ENCODE assay signal across 1 cellular context in the genomic region with DNA sequence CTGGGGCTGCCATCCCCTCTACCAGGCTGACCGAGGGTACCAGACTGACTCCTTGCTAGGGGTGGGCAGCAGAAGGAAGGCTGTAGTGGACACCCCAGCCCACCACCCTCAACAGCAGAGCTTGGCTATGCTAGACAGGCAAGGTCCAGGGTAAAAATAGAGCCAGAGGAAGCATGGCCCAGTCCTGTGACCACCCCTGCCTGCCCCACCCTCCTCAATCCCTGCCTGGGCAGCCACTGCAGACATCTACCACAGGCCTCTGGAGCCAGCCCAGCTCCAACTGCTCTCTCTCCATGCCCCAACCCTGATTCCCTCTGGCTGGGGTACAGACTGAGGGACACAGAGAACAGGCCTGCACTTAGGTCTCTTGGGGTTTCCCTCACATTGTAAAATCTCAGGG.
A peak's percentile ranks its signal among the peaks of the same experiment; 100 is the strongest.
TF ChIP-seq lines count a peak whose summit lies in the region.

No MANE protein-coding gene starts in this region.

TF ChIP-seq in HepG2, 621 proteins besides CTCF, POLR2A, EP300 and RAD21 (continued from another document):
- TF ChIP-seq, protein P1, sequence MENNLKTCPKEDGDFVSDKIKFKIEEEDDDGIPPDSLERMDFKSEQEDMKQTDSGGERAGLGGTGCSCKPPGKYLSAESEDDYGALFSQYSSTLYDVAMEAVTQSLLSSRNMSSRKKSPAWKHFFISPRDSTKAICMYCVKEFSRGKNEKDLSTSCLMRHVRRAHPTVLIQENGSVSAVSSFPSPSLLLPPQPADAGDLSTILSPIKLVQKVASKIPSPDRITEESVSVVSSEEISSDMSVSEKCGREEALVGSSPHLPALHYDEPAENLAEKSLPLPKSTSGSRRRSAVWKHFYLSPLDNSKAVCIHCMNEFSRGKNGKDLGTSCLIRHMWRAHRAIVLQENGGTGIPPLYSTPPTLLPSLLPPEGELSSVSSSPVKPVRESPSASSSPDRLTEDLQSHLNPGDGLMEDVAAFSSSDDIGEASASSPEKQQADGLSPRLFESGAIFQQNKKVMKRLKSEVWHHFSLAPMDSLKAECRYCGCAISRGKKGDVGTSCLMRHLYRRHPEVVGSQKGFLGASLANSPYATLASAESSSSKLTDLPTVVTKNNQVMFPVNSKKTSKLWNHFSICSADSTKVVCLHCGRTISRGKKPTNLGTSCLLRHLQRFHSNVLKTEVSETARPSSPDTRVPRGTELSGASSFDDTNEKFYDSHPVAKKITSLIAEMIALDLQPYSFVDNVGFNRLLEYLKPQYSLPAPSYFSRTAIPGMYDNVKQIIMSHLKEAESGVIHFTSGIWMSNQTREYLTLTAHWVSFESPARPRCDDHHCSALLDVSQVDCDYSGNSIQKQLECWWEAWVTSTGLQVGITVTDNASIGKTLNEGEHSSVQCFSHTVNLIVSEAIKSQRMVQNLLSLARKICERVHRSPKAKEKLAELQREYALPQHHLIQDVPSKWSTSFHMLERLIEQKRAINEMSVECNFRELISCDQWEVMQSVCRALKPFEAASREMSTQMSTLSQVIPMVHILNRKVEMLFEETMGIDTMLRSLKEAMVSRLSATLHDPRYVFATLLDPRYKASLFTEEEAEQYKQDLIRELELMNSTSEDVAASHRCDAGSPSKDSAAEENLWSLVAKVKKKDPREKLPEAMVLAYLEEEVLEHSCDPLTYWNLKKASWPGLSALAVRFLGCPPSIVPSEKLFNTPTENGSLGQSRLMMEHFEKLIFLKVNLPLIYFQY (CRISPR knock-in tag; IDR thresholded peaks at IDR 0.05; ENCODE audit: borderline replicate concordance) = no peak
- no peak for TF ChIP-seq MAF1 (CRISPR knock-in tag; IDR thresholded peaks at IDR 0.05; ENCODE audit: borderline replicate concordance)
- TF ChIP-seq ZNF503 (CRISPR knock-in tag; IDR thresholded peaks at IDR 0.05) = no peak
- TF ChIP-seq MYC (CRISPR knock-in tag; IDR thresholded peaks at IDR 0.05; ENCODE audit: borderline replicate concordance) = no peak; the same call in 1 of the 2 replicates
- TF ChIP-seq SAP130 (CRISPR knock-in tag; IDR thresholded peaks at IDR 0.05; ENCODE audit: low read depth) = peak; percentile 13; the same call in 1 of the 2 replicates
- no peak for TF ChIP-seq PHF5A (CRISPR knock-in tag; IDR thresholded peaks at IDR 0.05; ENCODE audit: low read depth, unreplicated experiment)
- no peak for TF ChIP-seq ZMYM3 (CRISPR knock-in tag; IDR thresholded peaks at IDR 0.05)
- TF ChIP-seq SIX4 (CRISPR knock-in tag; IDR thresholded peaks at IDR 0.05) = no peak
- no peak for TF ChIP-seq YY1 (IDR thresholded peaks at IDR 0.05; ENCODE audit: insufficient read depth, insufficient replicate concordance, low read depth, low read length)
- no peak for TF ChIP-seq PPARG (CRISPR knock-in tag; conservative IDR thresholded peaks at IDR 0.05)
- TF ChIP-seq, protein P2, sequence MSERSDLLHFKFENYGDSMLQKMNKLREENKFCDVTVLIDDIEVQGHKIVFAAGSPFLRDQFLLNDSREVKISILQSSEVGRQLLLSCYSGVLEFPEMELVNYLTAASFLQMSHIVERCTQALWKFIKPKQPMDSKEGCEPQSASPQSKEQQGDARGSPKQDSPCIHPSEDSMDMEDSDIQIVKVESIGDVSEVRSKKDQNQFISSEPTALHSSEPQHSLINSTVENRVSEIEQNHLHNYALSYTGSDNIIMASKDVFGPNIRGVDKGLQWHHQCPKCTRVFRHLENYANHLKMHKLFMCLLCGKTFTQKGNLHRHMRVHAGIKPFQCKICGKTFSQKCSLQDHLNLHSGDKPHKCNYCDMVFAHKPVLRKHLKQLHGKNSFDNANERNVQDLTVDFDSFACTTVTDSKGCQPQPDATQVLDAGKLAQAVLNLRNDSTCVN (CRISPR knock-in tag; IDR thresholded peaks at IDR 0.05; ENCODE audit: borderline replicate concordance) = 0 out of 2 replicates have a peak, but pooled peaks have one; percentile 29
- TF ChIP-seq YEATS4 (CRISPR knock-in tag; IDR thresholded peaks at IDR 0.05; ENCODE audit: borderline replicate concordance) = no peak
- no peak for TF ChIP-seq ATF7-NPFF (CRISPR knock-in tag; IDR thresholded peaks at IDR 0.05; ENCODE audit: low read depth)
- TF ChIP-seq HINFP (CRISPR knock-in tag; IDR thresholded peaks at IDR 0.05; ENCODE audit: low read depth) = no peak
